In the genomic region with DNA sequence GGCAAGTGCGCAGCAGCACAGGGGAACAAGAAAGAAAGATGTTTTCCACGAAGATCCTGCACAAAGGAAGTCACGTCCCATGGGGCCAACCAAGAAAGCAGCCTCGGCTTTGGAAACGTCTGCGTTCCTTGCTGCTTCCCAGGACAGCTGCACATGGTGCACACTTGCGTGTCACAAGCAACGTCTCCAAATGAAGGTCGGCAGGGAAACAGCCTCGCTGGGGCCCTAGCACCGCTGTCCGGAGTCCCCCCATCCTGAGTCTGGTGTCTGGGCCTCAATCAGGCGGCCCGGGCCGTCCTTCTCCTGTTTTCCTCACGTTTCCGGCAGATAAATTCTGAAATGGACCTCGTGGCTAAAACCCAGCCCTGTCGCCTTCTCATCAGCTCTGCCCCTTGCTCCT, we compare ENCODE assay signal across 24 cellular contexts.
DNase-seq lines count a peak whose midpoint lies in the region; ATAC-seq, FAIRE-seq and TF ChIP-seq lines count a peak whose summit lies in the region.
"Had no signal": no experiment of that assay in that cellular context is flagged by ENCODE, and none has a peak within 500 bp of the region (broad histone marks: within the 10 kb centered on the region; RNA-seq: fewer than 3 reads in every experiment).

No MANE protein-coding gene starts in this region.

- no peak overlapping the region for H2AK5ac ChIP-seq in H9 (ENCODE audit: insufficient read length, low read length)

- no peak overlapping the region for H3K9ac ChIP-seq in H9 (ENCODE audit: extremely low read depth, insufficient read length, low read length)
- no peak overlapping the region for H3K9ac ChIP-seq in kidney (ENCODE audit: low read length in 2 of 2)

- H3K27ac Mint-ChIP-seq in H9 (peak overlapping the region in 1 of 3 experiments; percentile 52; a peak in 1 of 7 replicates), brain (peak overlapping the region; percentile 12 to 94 (median 69))

- peaks cover 4 to 13% (median 7%) of the 10 kb centered on the region in 3 experiments for H3K36me3 Mint-ChIP-seq in H9 (ENCODE audit: insufficient read depth in 1 of 3, low read depth in 3 of 3)
- H3K36me3 Mint-ChIP-seq in brain = peaks cover 57% of the 10 kb centered on the region
- H3K36me3 Mint-ChIP-seq: CD8-positive, alpha-beta T cell; naive B cell had no signal

- H3K79me2 ChIP-seq in H9 (ENCODE audit: insufficient read depth, low read length) = no peaks in the 10 kb centered on the region

- peaks cover 2% of the 10 kb centered on the region; the same call in 1 of the 2 replicates for H3K4me1 ChIP-seq in H9 (ENCODE audit: insufficient read depth, low read length)
- H3K4me1 ChIP-seq in kidney (ENCODE audit: control insufficient read depth in 1 of 2, insufficient read depth in 1 of 2, low read depth in 1 of 2, low read length in 2 of 2) = peaks cover 0 to 3% of the 10 kb centered on the region in 2 donors
- H3K4me1 ChIP-seq: ascending aorta had no signal

- no peak overlapping the region for H3K14ac ChIP-seq in H9 (ENCODE audit: insufficient read depth, low read length)

- H4K8ac ChIP-seq in H9 (replicated peaks; ENCODE audit: insufficient read length, low read depth, low read length) = no peak overlapping the region

- H3K23me2 ChIP-seq in H9 (ENCODE audit: insufficient read length, low read depth, low read length, poor library complexity, severe bottlenecking) = no peaks in the 10 kb centered on the region

- H4K20me1 ChIP-seq in H9 (ENCODE audit: control insufficient read depth, insufficient read depth, insufficient read length) = no peaks in the 10 kb centered on the region

- no peak overlapping the region for H2BK12ac ChIP-seq in H9 (ENCODE audit: insufficient read length, low read depth, low read length)

- H2BK20ac ChIP-seq in H9 (ENCODE audit: low read depth, low read length, poor library complexity, severe bottlenecking) = no peak overlapping the region

- H3K4me3 ChIP-seq in kidney (ENCODE audit: low read length in 2 of 2) = no peak overlapping the region
- H3K4me3 ChIP-seq: ovary, testis had no signal

- intact Hi-C loops in kidney (cut with DNase I) = no loop called here
- intact Hi-C loops in sciatic nerve (cut with DNase I) = no loop called here

- H3K9me3 ChIP-seq in H9 (ENCODE audit: control insufficient read depth, low read depth, low read length) (no peaks in the 10 kb centered on the region), kidney (ENCODE audit: control insufficient read depth in 1 of 2, low read length in 2 of 2) (no peaks in the 10 kb centered on the region)
- H3K9me3 ChIP-seq: ascending aorta, ovary, testis had no signal

- no peak overlapping the region for H3T11ph ChIP-seq in H9 (ENCODE audit: low read length)

- H3K4me3 Mint-ChIP-seq in H9 (no peak overlapping the region), brain (no peak overlapping the region)

- no peak overlapping the region for H2BK5ac ChIP-seq in H9 (ENCODE audit: insufficient read length, low read length)

- H3K36me3 ChIP-seq in kidney (ENCODE audit: control insufficient read depth in 1 of 2, insufficient read depth in 2 of 2, low read length in 2 of 2) = peaks cover 0 to 14% of the 10 kb centered on the region in 2 donors
- H3K36me3 ChIP-seq: ovary had no signal

- WGBS in H9 (ENCODE audit: extremely low coverage, insufficient read length, low lambda C conversion rate) = no CpG with 5 or more reads among the region's 19 CpGs

- TF ChIP-seq CTCF in H9 (conservative IDR thresholded peaks at IDR 0.05) (no peak), brain (conservative IDR thresholded peaks at IDR 0.05) (no peak), kidney (IDR thresholded peaks at IDR 0.05; ENCODE audit: borderline replicate concordance, extremely low read depth, insufficient read depth) (no peak)

- no peak for FAIRE-seq in kidney (lab: Jason Lieb, UNC)
- FAIRE-seq: G401.6, RCC 7860 had no signal

- no peak overlapping the region for H4K91ac ChIP-seq in H9 (ENCODE audit: insufficient read length, low read depth, low read length)

- H3K27ac ChIP-seq in H9 (ENCODE audit: insufficient read length, low read depth, low read length) (no peak overlapping the region), kidney (ENCODE audit: low read depth in 2 of 2, low read length in 2 of 2) (no peak overlapping the region)

- H3K27me3 Mint-ChIP-seq in H9 (ENCODE audit: low read depth) (peaks cover 3% of the 10 kb centered on the region), brain (no peaks in the 10 kb centered on the region)
- H3K27me3 Mint-ChIP-seq: naive B cell had no signal

- H3K9me3 Mint-ChIP-seq in H9 (peaks cover 4 to 5% of the 10 kb centered on the region in 2 experiments), brain (peaks cover 0 to 5% (median 0%) of the 10 kb centered on the region in 5 experiments)
- H3K9me3 Mint-ChIP-seq: CD8-positive, alpha-beta T cell had no signal

- H3K79me1 ChIP-seq in H9 (ENCODE audit: insufficient read depth, low read depth, low read length, poor library complexity, severe bottlenecking) = no peaks in the 10 kb centered on the region

- no peak overlapping the region for H4K5ac ChIP-seq in H9 (ENCODE audit: insufficient read length, low read depth, low read length)

- no peak overlapping the region for H3K23ac ChIP-seq in H9 (ENCODE audit: insufficient read length, low read depth, low read length)

- ATAC-seq in sciatic nerve = peak; percentile 45
- ATAC-seq: CD8-positive, alpha-beta T cell; esophagus mucosa had no signal

- no peak overlapping the region for H3K56ac ChIP-seq in H9 (ENCODE audit: insufficient read length, low read depth, low read length)

- DNase-seq in H9 (peak; percentile 12), kidney (peak; percentile 49), sciatic nerve (ENCODE audit: low spot score) (no peak), NCI-H128 (lab: John Stamatoyannopoulos, UW; ENCODE audit: unreplicated experiment) (no peak), retina (no peak)
- no peak for DNase-seq in activated CD4-positive, alpha-beta T cell treated with anti-CD3 and anti-CD28 coated beads for 48 hours
- DNase-seq: activated naive CD4-positive, alpha-beta T cell treated with anti-CD3 and anti-CD28 coated beads, Interleukin-2, amount 10 ng/mL, durations not matched to agents 7 days and 5 days; activated T-cell treated with anti-CD3 and anti-CD28 coated beads, Interleukin-2, amount 50 U/mL, for 1 hour; cerebellar nuclear complex; effector memory CD4-positive, alpha-beta T cell; KG1; mesenchymal stem cell; naive B cell; NCI-H146; NCI-H526; ovary; T-helper 2 cell; testis had no signal

- no peak overlapping the region for H3K4ac ChIP-seq in H9 (ENCODE audit: low read depth, low read length)

- no peak overlapping the region for H3K4me2 ChIP-seq in H9 (ENCODE audit: insufficient read depth, insufficient read length, low read length)

- no peak overlapping the region for H3K18ac ChIP-seq in H9 (ENCODE audit: insufficient read length, low read depth, low read length)

- no peaks in the 10 kb centered on the region for H3K27me3 ChIP-seq in H9 (ENCODE audit: insufficient read depth, low read length)
- H3K27me3 ChIP-seq: ascending aorta, ovary, testis had no signal

- H2BK120ac ChIP-seq in H9 (ENCODE audit: low read depth, low read length, poor library complexity, severe bottlenecking) = no peak overlapping the region

- H2AFZ ChIP-seq in H9 (ENCODE audit: low read length) = no peak overlapping the region

- no peak overlapping the region for H2BK15ac ChIP-seq in H9 (ENCODE audit: low read depth, low read length)

- H3K4me1 Mint-ChIP-seq in H9 (peaks cover 19 to 21% of the 10 kb centered on the region in 2 experiments), brain (peaks cover 86% of the 10 kb centered on the region)

Comparison
In these comparisons a context has a peak if more than half of its experiments do, and no peak if none do; other contexts are left out.
1. DNase-seq: peak in H9 (single experiment) and kidney (single experiment); none in sciatic nerve (single experiment), NCI-H128 (single experiment), retina (single experiment) and activated CD4-positive, alpha-beta T cell treated with anti-CD3 and anti-CD28 coated beads for 48 hours (single experiment).